Comparison of ENCODE assay signal across 22 cellular contexts in the genomic region with DNA sequence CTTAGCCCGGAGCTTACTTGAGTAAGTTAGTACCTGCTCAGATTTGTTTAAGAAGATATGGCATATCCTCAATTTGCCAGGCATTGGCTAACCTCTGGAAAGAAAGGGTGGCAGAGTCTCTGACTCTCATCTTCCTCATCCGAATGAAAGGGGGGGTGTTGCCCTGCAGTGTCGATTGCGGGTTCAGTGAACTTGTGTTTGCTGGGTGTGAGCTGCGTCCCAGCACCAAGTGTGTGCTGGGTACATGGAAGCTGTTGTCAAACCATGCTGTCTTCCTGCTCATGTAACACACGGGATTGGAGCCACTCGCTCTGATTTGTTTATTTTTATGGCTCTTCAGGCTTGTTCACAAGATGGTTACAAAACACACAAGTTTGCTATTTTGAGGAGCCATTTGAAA.
DNase-seq lines count a peak whose midpoint lies in the region; ATAC-seq and TF ChIP-seq lines count a peak whose summit lies in the region.
"Had no signal": no experiment of that assay in that cellular context is flagged by ENCODE, and none has a peak within 500 bp of the region (broad histone marks: within the 10 kb centered on the region; RNA-seq: fewer than 3 reads in every experiment).

No MANE protein-coding gene starts in this region.

- no peak for ATAC-seq in GM19452 (IDR thresholded peaks at IDR 0.05; ENCODE audit: unreplicated experiment)
- ATAC-seq: GM12878 had no signal

- H3K27ac ChIP-seq in coronary artery (no peak overlapping the region), vagina (no peak overlapping the region)
- H3K27ac ChIP-seq: BLaER1 had no signal

- no peak for TF ChIP-seq POLR2A in vagina (IDR thresholded peaks at IDR 0.05)

- H3K9me3 Mint-ChIP-seq in osteocyte (ENCODE audit: unreplicated experiment), result no peaks in the 10 kb centered on the region
- H3K9me3 Mint-ChIP-seq: CD4-positive, alpha-beta memory T cell had no signal

- H3K36me3 Mint-ChIP-seq in osteocyte (ENCODE audit: unreplicated experiment), result no peaks in the 10 kb centered on the region
- H3K36me3 Mint-ChIP-seq: CD14-positive monocyte; CD4-positive, alpha-beta memory T cell; CD4-positive, CD25-positive, alpha-beta regulatory T cell; CD8-positive, alpha-beta memory T cell had no signal

- TF ChIP-seq CTCF in coronary artery (IDR thresholded peaks at IDR 0.05) (no peak), osteocyte (IDR thresholded peaks at IDR 0.05) (no peak), vagina (IDR thresholded peaks at IDR 0.05) (no peak)

- H3K4me1 ChIP-seq in vagina, result no peaks in the 10 kb centered on the region
- H3K4me1 ChIP-seq: BE2C had no signal

- intact Hi-C loops in vagina (cut with DNase I), result no loop called here

- DNase-seq in coronary artery (ENCODE audit: low spot score), result peak; percentile 47
- peak; percentile 53 for DNase-seq in osteocyte (ENCODE audit: extremely low spot score, unreplicated experiment)
- DNase-seq in vagina (ENCODE audit: extremely low spot score in 2 of 2), result peak; percentile 60 to 61
- no peak for DNase-seq in NCI-H2227 treated with DMSO at 0.1 percent for 48 hours (lab: John Stamatoyannopoulos, UW)
- DNase-seq: 8988T; ACHN; BE2C; CD4-positive, alpha-beta memory T cell; CD4-positive, CD25-positive, alpha-beta regulatory T cell; CD8-positive, alpha-beta memory T cell; COR-L47; DMS 273 treated with DMSO at 0.1 percent for 48 hours; DMS153; DMS53; DMS79; DND-41; EL; GDM1 had no signal

- H3K9me3 ChIP-seq in vagina, result no peaks in the 10 kb centered on the region
- H3K9me3 ChIP-seq: BE2C, BLaER1 had no signal

- H3K36me3 ChIP-seq in vagina, result no peaks in the 10 kb centered on the region
- H3K36me3 ChIP-seq: BE2C, BLaER1 had no signal

- no peak overlapping the region for H3K27ac Mint-ChIP-seq in osteocyte (ENCODE audit: unreplicated experiment)
- H3K27ac Mint-ChIP-seq: CD4-positive, alpha-beta memory T cell; CD4-positive, CD25-positive, alpha-beta regulatory T cell; CD8-positive, alpha-beta memory T cell had no signal

- no peaks in the 10 kb centered on the region for H3K4me1 Mint-ChIP-seq in osteocyte (ENCODE audit: unreplicated experiment)
- H3K4me1 Mint-ChIP-seq: CD14-positive monocyte; CD4-positive, alpha-beta memory T cell; CD4-positive, CD25-positive, alpha-beta regulatory T cell; CD8-positive, alpha-beta memory T cell had no signal

- H3K4me3 Mint-ChIP-seq in osteocyte (ENCODE audit: unreplicated experiment), result no peak overlapping the region
- H3K4me3 Mint-ChIP-seq: CD14-positive monocyte; CD4-positive, alpha-beta memory T cell; CD4-positive, CD25-positive, alpha-beta regulatory T cell; CD8-positive, alpha-beta memory T cell had no signal

- no peak overlapping the region for H3K4me3 ChIP-seq in coronary artery
- no peak overlapping the region for H3K4me3 ChIP-seq in vagina
- H3K4me3 ChIP-seq: BLaER1, GM12878 had no signal

- peaks cover 30% of the 10 kb centered on the region for H3K27me3 Mint-ChIP-seq in osteocyte (ENCODE audit: unreplicated experiment)
- H3K27me3 Mint-ChIP-seq: CD4-positive, CD25-positive, alpha-beta regulatory T cell had no signal

- no peaks in the 10 kb centered on the region for H3K27me3 ChIP-seq in vagina
- H3K27me3 ChIP-seq: BE2C, BLaER1 had no signal
